ENCODE assay signal across 14 cellular contexts in the genomic region with DNA sequence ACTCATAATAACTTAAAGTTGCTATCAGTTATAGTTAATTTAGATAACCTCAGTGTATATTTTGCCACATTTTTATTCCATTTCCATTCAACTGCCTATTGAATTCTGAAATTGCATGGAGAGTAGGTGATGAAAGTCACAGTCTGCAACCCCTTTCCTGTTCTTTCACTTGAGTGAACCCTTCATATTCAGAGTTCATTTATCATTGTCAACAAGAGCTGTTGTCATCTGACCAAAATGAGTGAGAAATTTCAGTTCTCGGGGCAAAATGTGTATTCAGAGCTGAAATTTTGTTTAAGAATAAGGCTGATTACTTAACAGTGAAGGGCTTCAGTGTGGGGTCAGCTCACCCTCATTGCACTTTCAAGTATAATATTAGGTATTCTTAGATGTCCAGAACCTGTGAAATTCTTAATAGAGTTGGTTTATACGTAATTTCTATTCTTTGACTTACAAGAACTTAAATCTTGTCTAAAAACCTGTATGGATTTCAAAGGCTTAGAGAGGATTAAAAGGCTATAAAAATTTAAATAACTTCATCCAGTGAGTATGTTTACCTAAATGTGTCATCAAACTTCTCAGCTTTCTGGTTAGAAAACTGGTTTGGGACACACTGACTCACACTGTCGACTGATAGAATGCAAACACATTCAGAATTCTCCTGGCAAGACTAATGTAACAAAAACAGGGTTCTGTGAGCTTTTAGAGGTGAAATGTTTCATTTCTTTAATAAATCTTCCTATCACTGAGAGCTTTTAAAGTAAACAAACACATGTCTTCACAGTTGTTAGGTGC.
DNase-seq lines count a peak whose midpoint lies in the region; ATAC-seq and TF ChIP-seq lines count a peak whose summit lies in the region.
"Had no signal": no experiment of that assay in that cellular context is flagged by ENCODE, and none has a peak within 500 bp of the region (broad histone marks: within the 10 kb centered on the region; RNA-seq: fewer than 3 reads in every experiment).

No MANE protein-coding gene starts in this region.

- H3K4me1 Mint-ChIP-seq in GM23338, result peaks cover 40% of the 10 kb centered on the region

- ATAC-seq in GM23338 (no peak), mucosa of descending colon (peak; percentile 68)
- ATAC-seq: activated T-cell treated with anti-CD3 and anti-CD28 coated beads, Interleukin-2, amount 50 U/mL, for 4 hours had no signal

- POLR2A ChIA-PET in PC-9 (lab: Charles Lee; ENCODE audit: unreplicated experiment), result interaction anchor here (0.5 to 1.4 kb wide), 6 partner anchors 9 to 359 kb away, joined by 3 to 21 read pairs (median 4); no protein-coding TSS in a partner anchor

- no TSS peak for BruUV-seq in PC-9 (replicated peaks; lab: Mats Ljungman, UMichigan)

- no peak overlapping the region for H3K4me3 Mint-ChIP-seq in GM23338
- H3K4me3 Mint-ChIP-seq: activated T-cell treated with anti-CD3 and anti-CD28 coated beads, Interleukin-2, amount 50 U/mL, for 4 hours had no signal

- H2AFZ ChIP-seq in GM23338, result no peak overlapping the region
- H2AFZ ChIP-seq in PC-9, result no peak overlapping the region

- no peaks in the 10 kb centered on the region for H3K9me3 Mint-ChIP-seq in GM23338
- H3K9me3 Mint-ChIP-seq: activated T-cell treated with anti-CD3 and anti-CD28 coated beads, Interleukin-2, amount 50 U/mL, for 4 hours had no signal

- DNase-seq in GM23338 (ENCODE audit: low spot score) (no peak), PC-9 (peak; percentile 46 to 100), epithelial cell of proximal tubule (ENCODE audit: low read depth) (peak; percentile 60), mucosa of descending colon (no peak), NOMO-1 treated with dmso at 0.1 percent for 144 hours (lab: John Stamatoyannopoulos, UW; ENCODE audit: unreplicated experiment) (no peak), GM03348 (ENCODE audit: low spot score) (no peak)
- DNase-seq in stimulated activated CD4-positive, alpha-beta T cell treated with anti-CD3 and anti-CD28 coated beads, Interleukin-2, amount 100 ng/mL, for 48 hours, result no peak
- DNase-seq in stimulated activated CD4-positive, alpha-beta T cell treated with anti-CD3 and anti-CD28 coated beads, Interleukin-4, amount 100 ng/mL, for 4 hours, result no peak
- DNase-seq: activated T-cell treated with anti-CD3 and anti-CD28 coated beads, Interleukin-2, amount 50 U/mL, for 4 hours; glutamatergic neuron; midbrain; NCI-H1105; upper lobe of left lung had no signal

- H3K27ac Mint-ChIP-seq in GM23338, result no peak overlapping the region

- H3K79me2 ChIP-seq in GM23338 (replicated peaks; ENCODE audit: insufficient read depth), result peaks cover 5% of the 10 kb centered on the region; the same call in 1 of the 2 replicates
- H3K79me2 ChIP-seq in PC-9 (ENCODE audit: low read depth), result peaks cover 68% of the 10 kb centered on the region

- TF ChIP-seq CTCF in GM23338 (conservative IDR thresholded peaks at IDR 0.05; ENCODE audit: low read depth in 2 of 2), result no peak
- TF ChIP-seq CTCF in PC-9 (conservative IDR thresholded peaks at IDR 0.05), result no peak
- no peak for TF ChIP-seq CTCF in epithelial cell of proximal tubule (conservative IDR thresholded peaks at IDR 0.05; ENCODE audit: low read depth, low read length)
- TF ChIP-seq CTCF in mucosa of descending colon (IDR thresholded peaks at IDR 0.05), result no peak

- no peaks in the 10 kb centered on the region for H3K27me3 Mint-ChIP-seq in GM23338 (ENCODE audit: insufficient read depth, low read depth, poor library complexity)

- no peak overlapping the region for H3K4me3 ChIP-seq in GM23338
- H3K4me3 ChIP-seq in PC-9, result peak overlapping the region; percentile 26; the same call in 1 of the 2 replicates
- no peak overlapping the region for H3K4me3 ChIP-seq in epithelial cell of proximal tubule (ENCODE audit: low read depth, low read length)
- H3K4me3 ChIP-seq in mucosa of descending colon, result no peak overlapping the region
- H3K4me3 ChIP-seq: cardiac muscle cell, upper lobe of left lung had no signal

- CTCF ChIA-PET in PC-9 (lab: Charles Lee), result interaction anchor here (0.7 to 1.1 kb wide), 3 partner anchors 147 to 344 kb away, joined by 3 read pairs; no protein-coding TSS in a partner anchor

- H3K9me3 ChIP-seq in PC-9 (ENCODE audit: insufficient read depth, low read depth), result no peaks in the 10 kb centered on the region
- no peaks in the 10 kb centered on the region for H3K9me3 ChIP-seq in mucosa of descending colon
- H3K9me3 ChIP-seq: upper lobe of left lung had no signal

- H3K36me3 Mint-ChIP-seq in GM23338 (ENCODE audit: low read depth), result no peaks in the 10 kb centered on the region

- H3K27me3 ChIP-seq in GM23338 (ENCODE audit: insufficient read depth) (no peaks in the 10 kb centered on the region), PC-9 (ENCODE audit: insufficient read depth, low read depth) (no peaks in the 10 kb centered on the region)
- H3K27me3 ChIP-seq: cardiac muscle cell, upper lobe of left lung had no signal

- intact Hi-C loops in PC-9 (cut with micrococcal nuclease; ENCODE audit: unreplicated experiment), result loop anchor here (1.0 to 2.0 kb wide), 4 partner anchors 9 to 67 kb away; no protein-coding TSS in a partner anchor
- intact Hi-C loops in mucosa of descending colon (cut with DNase I, micrococcal nuclease), result no loop called here

- H3K36me3 ChIP-seq in GM23338 (ENCODE audit: insufficient read depth) (no peaks in the 10 kb centered on the region), PC-9 (ENCODE audit: low read depth) (no peaks in the 10 kb centered on the region), mucosa of descending colon (ENCODE audit: low read depth) (no peaks in the 10 kb centered on the region)
- H3K36me3 ChIP-seq: cardiac muscle cell, upper lobe of left lung had no signal

- H3K9me2 ChIP-seq in GM23338 (ENCODE audit: insufficient read depth) (no peaks in the 10 kb centered on the region), PC-9 (ENCODE audit: insufficient read depth) (no peaks in the 10 kb centered on the region)

- peaks cover 25% of the 10 kb centered on the region for H3K4me1 ChIP-seq in GM23338 (ENCODE audit: insufficient read depth)
- peaks cover 52% of the 10 kb centered on the region for H3K4me1 ChIP-seq in PC-9 (replicated peaks; ENCODE audit: insufficient read depth)
- H3K4me1 ChIP-seq in mucosa of descending colon (ENCODE audit: low read depth), result no peaks in the 10 kb centered on the region

- H3K4me2 ChIP-seq in GM23338, result 0 out of 2 replicates have a peak overlapping the region, but pooled peaks have one; percentile 7
- peak overlapping the region; percentile 69 for H3K4me2 ChIP-seq in PC-9

- H4K20me1 ChIP-seq in GM23338 (replicated peaks; ENCODE audit: insufficient read depth) (no peaks in the 10 kb centered on the region; the same call in 1 of the 2 replicates), PC-9 (ENCODE audit: insufficient read depth) (no peaks in the 10 kb centered on the region)

- H3F3A ChIP-seq in GM23338 (replicated peaks; ENCODE audit: low read depth) (no peaks in the 10 kb centered on the region), PC-9 (ENCODE audit: insufficient read depth, low read depth) (peaks cover 44% of the 10 kb centered on the region)

- H3K27ac ChIP-seq in GM23338 (ENCODE audit: low read depth), result no peak overlapping the region
- peak overlapping the region; percentile 91 for H3K27ac ChIP-seq in PC-9
- H3K27ac ChIP-seq: cardiac muscle cell, upper lobe of left lung had no signal

Comparison
In these comparisons a context has a peak if more than half of its experiments do, and no peak if none do; other contexts are left out.
1. DNase-seq: peak in PC-9 (2 of 2) and epithelial cell of proximal tubule (single experiment); none in GM23338 (single experiment), mucosa of descending colon (0 of 3), stimulated activated CD4-positive, alpha-beta T cell treated with anti-CD3 and anti-CD28 coated beads, Interleukin-2, amount 100 ng/mL, for 48 hours (0 of 2), stimulated activated CD4-positive, alpha-beta T cell treated with anti-CD3 and anti-CD28 coated beads, Interleukin-4, amount 100 ng/mL, for 4 hours (0 of 2), NOMO-1 treated with dmso at 0.1 percent for 144 hours (single experiment) and GM03348 (single experiment).